ENCODE assay signal across 35 cellular contexts in the genomic region with DNA sequence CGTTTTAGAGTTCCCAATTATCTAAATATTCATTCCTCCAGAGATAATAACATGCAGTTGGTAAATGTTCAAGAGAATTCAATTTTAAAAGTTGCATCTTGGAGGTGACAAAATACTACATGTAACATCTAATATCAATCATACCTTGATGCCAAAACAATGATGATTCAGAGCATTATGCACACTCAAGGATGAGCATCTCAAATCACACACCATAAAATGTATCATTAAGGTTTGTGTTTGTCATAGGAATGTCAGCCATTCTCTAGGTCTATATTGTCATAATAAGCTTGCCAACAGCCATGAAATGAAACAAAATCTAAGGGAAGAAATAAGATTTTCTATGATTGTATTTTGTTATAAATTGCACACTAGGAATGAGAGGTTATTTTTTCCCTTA.
"Had no signal": no experiment of that assay in that cellular context is flagged by ENCODE, and none has a peak within 500 bp of the region (broad histone marks: within the 10 kb centered on the region; RNA-seq: fewer than 3 reads in every experiment).

No MANE protein-coding gene starts in this region.

- H3K27me3 ChIP-seq: MG63 had no signal

- DNase-seq: Karpas-422, Kasumi-1, KBM-7, KG1, MG63, MM.1S, MV-4-11, NCI-H1048, NCI-H1092, NCI-H1092 treated with DMSO at 0.1 percent for 48 hours, NCI-H1105, NCI-H1105 treated with DMSO at 0.1 percent for 48 hours, NCI-H1417, NCI-H1417 treated with DMSO at 0.1 percent for 48 hours, NCI-H1436, NCI-H1436 treated with DMSO at 0.1 percent for 48 hours, NCI-H146, NCI-H1694, NCI-H1694 treated with DMSO at 0.1 percent for 48 hours, NCI-H187, NCI-H187 treated with DMSO at 0.1 percent for 48 hours, NCI-H2029, NCI-H2029 treated with DMSO at 0.1 percent for 48 hours, NCI-H2081, NCI-H2081 treated with DMSO at 0.1 percent for 48 hours, NCI-H2107, NCI-H2171, NCI-H2171 treated with DMSO at 0.1 percent for 48 hours, NCI-H2227 treated with DMSO at 0.1 percent for 48 hours, NCI-H345, NCI-H446, NCI-H446 treated with DMSO at 0.1 percent for 48 hours, NCI-H510A, NCI-H510A treated with DMSO at 0.1 percent for 48 hours had no signal

- H3K36me3 ChIP-seq: MG63 had no signal

- H3K4me2 ChIP-seq: KMS-11 had no signal

- H3K4me3 ChIP-seq: MG63 had no signal

- H3K27ac ChIP-seq: KMS-11 had no signal

- H3K9ac ChIP-seq: KMS-11 had no signal

- H3K9me3 ChIP-seq: MG63 had no signal
